In the genomic region with DNA sequence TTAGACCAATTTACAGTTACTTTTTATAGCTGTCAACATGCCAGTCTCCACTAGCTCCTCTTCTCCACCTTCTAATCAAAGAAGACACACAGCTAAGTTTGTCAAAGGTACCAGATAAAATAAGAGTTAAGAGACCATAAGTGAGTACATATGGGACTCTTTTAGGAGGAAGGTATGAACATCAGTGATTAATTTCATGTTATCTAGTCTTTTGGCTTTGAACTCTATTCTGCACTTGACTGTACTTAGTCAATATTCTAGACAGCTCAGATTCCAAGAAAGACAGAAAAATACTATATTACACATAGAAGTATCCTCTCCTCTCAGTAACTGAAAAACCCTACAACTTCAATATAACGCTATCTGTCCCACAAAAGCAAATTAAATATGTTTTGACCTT, we compare ENCODE assay signal across 20 cellular contexts. TPM values are rescaled to one million over a fixed set of nuclear protein-coding genes. Genes with fewer than 3 reads are reported as not detected.
A peak's percentile ranks its signal among the peaks of the same experiment; 100 is the strongest.
DNase-seq lines count a peak whose midpoint lies in the region; FAIRE-seq and TF ChIP-seq lines count a peak whose summit lies in the region.
"Had no signal": no experiment of that assay in that cellular context is flagged by ENCODE, and none has a peak within 500 bp of the region (broad histone marks: within the 10 kb centered on the region; RNA-seq: fewer than 3 reads in every experiment).

No MANE protein-coding gene starts in this region.

- peaks cover 46% of the 10 kb centered on the region for H3K36me3 ChIP-seq in ACC112 (ENCODE audit: insufficient read depth, low read length)
- peaks cover 56% of the 10 kb centered on the region for H3K36me3 ChIP-seq in GM23248 (ENCODE audit: low read depth)
- peaks cover 54% of the 10 kb centered on the region for H3K36me3 ChIP-seq in PC-9 (ENCODE audit: low read depth)

- no peaks in the 10 kb centered on the region for H4K20me1 ChIP-seq in GM23248 (ENCODE audit: insufficient read depth)
- no peaks in the 10 kb centered on the region for H4K20me1 ChIP-seq in PC-9 (ENCODE audit: insufficient read depth)
- H4K20me1 ChIP-seq: BLaER1 had no signal

- H3K4me1 Mint-ChIP-seq in osteocyte (ENCODE audit: unreplicated experiment): peaks cover 31% of the 10 kb centered on the region
- H3K4me1 Mint-ChIP-seq: IgD-negative memory B cell had no signal

- FAIRE-seq in frontal cortex (lab: Jason Lieb, UNC): no peak
- FAIRE-seq: A204.1, GM12892, H1, HTR-8/SVneo had no signal

- H3F3A ChIP-seq in GM23248 (ENCODE audit: insufficient read depth): peaks cover 31% of the 10 kb centered on the region
- peaks cover 27% of the 10 kb centered on the region; the same call in 1 of the 2 replicates for H3F3A ChIP-seq in PC-9 (ENCODE audit: insufficient read depth, low read depth)

- no TSS peak for BruUV-seq in PC-9 (replicated peaks; lab: Mats Ljungman, UMichigan)

- no peak overlapping the region for H3K4me2 ChIP-seq in GM23248 (ENCODE audit: unreplicated experiment)
- H3K4me2 ChIP-seq in PC-9: peak overlapping the region; percentile 39
- H3K4me2 ChIP-seq: BLaER1 had no signal

- H3K4me3 Mint-ChIP-seq in osteocyte (ENCODE audit: unreplicated experiment): no peak overlapping the region
- H3K4me3 Mint-ChIP-seq: CD14-positive monocyte; CD4-positive, alpha-beta memory T cell; IgD-negative memory B cell had no signal

- intact Hi-C loops in PC-9 (cut with micrococcal nuclease; ENCODE audit: unreplicated experiment): no loop called here

- CTCF ChIA-PET in PC-9 (lab: Charles Lee): interaction anchor here (0.8 kb wide), 1 partner anchor 38 kb away, joined by 4 read pairs; no protein-coding TSS in a partner anchor

- H3K4me3 ChIP-seq in ACC112 (ENCODE audit: low read depth, low read length) (no peak overlapping the region), GM23248 (no peak overlapping the region), PC-9 (no peak overlapping the region)
- H3K4me3 ChIP-seq: BLaER1, HAP-1 had no signal

- H3K27ac ChIP-seq in ACC112 (ENCODE audit: low read depth, low read length) (peak overlapping the region; percentile 59; the same call in 1 of the 2 replicates), GM23248 (peak overlapping the region; percentile 54; the same call in 1 of the 2 replicates), PC-9 (peak overlapping the region; percentile 62)
- H3K27ac ChIP-seq: BLaER1 had no signal

- POLR2A ChIA-PET in PC-9 (lab: Charles Lee; ENCODE audit: unreplicated experiment): no interaction called here

- H2AFZ ChIP-seq in ACC112 (ENCODE audit: low read length, unreplicated experiment) (no peak overlapping the region), GM23248 (no peak overlapping the region), PC-9 (no peak overlapping the region)

- no peaks in the 10 kb centered on the region for H3K9me3 ChIP-seq in GM23248 (ENCODE audit: low read depth)
- no peaks in the 10 kb centered on the region for H3K9me3 ChIP-seq in PC-9 (ENCODE audit: insufficient read depth, low read depth)
- H3K9me3 ChIP-seq: BLaER1, HAP-1 had no signal

- H3K27ac Mint-ChIP-seq in osteocyte (ENCODE audit: unreplicated experiment): peak overlapping the region; percentile 76
- H3K27ac Mint-ChIP-seq: CD14-positive monocyte, IgD-negative memory B cell had no signal

- H3K79me2 ChIP-seq in ACC112 (ENCODE audit: control insufficient read depth, insufficient read depth, low read length, unreplicated experiment) (peaks cover 39% of the 10 kb centered on the region), GM23248 (ENCODE audit: insufficient read depth) (peaks cover 92% of the 10 kb centered on the region), PC-9 (ENCODE audit: low read depth) (peaks cover 19% of the 10 kb centered on the region)

- H3K9me2 ChIP-seq in GM23248 (ENCODE audit: insufficient read depth): no peaks in the 10 kb centered on the region
- no peaks in the 10 kb centered on the region for H3K9me2 ChIP-seq in PC-9 (ENCODE audit: insufficient read depth)

- TF ChIP-seq CTCF in PC-9 (conservative IDR thresholded peaks at IDR 0.05) (no peak), osteocyte (IDR thresholded peaks at IDR 0.05) (no peak)

- peaks cover 48% of the 10 kb centered on the region for H3K36me3 Mint-ChIP-seq in osteocyte (ENCODE audit: unreplicated experiment)

- no peak overlapping the region for H3K9ac ChIP-seq in GM23248
- H3K9ac ChIP-seq: BLaER1 had no signal

- H3K27me3 Mint-ChIP-seq in osteocyte (ENCODE audit: unreplicated experiment): no peaks in the 10 kb centered on the region
- H3K27me3 Mint-ChIP-seq: CD4-positive, alpha-beta memory T cell; IgD-negative memory B cell had no signal

- H3K9me3 Mint-ChIP-seq in osteocyte (ENCODE audit: unreplicated experiment): no peaks in the 10 kb centered on the region
- H3K9me3 Mint-ChIP-seq: CD14-positive monocyte; CD4-positive, alpha-beta memory T cell; IgD-negative memory B cell had no signal

- in situ Hi-C loops in GM23248 (cut with MboI): no loop called here

- H3K4me1 ChIP-seq in ACC112 (ENCODE audit: control insufficient read depth, insufficient read depth, low read length, unreplicated experiment) (peaks cover 25% of the 10 kb centered on the region), GM23248 (ENCODE audit: insufficient read depth) (peaks cover 26% of the 10 kb centered on the region), PC-9 (replicated peaks; ENCODE audit: insufficient read depth) (peaks cover 24% of the 10 kb centered on the region)
- H3K4me1 ChIP-seq: BLaER1, HAP-1 had no signal

- 97 to 100% methylated on average over 1 of the region's 1 CpG for WGBS in GM23248 (ENCODE audit: low coverage in 1 of 2, low lambda C conversion rate in 2 of 2, missing lambda C conversion rate in 2 of 2), 2 experiments

- no peak for DNase-seq in GM23248
- no peak for DNase-seq in PC-9
- no peak for DNase-seq in osteocyte (ENCODE audit: extremely low spot score, unreplicated experiment)
- DNase-seq in frontal cortex (ENCODE audit: low spot score in 2 of 2): no peak
- no peak for DNase-seq in activated CD4-positive, CD25-positive, alpha-beta regulatory T cell treated with anti-CD3 and anti-CD28 coated beads, Interleukin-2, amount 50 U/mL, for 72 hours
- no peak for DNase-seq in NCI-H526 (lab: John Stamatoyannopoulos, UW)
- DNase-seq: CD4-positive, alpha-beta memory T cell; DMS153; DMS79; GDM1; KBM-7 had no signal

- H3K27me3 ChIP-seq in ACC112 (ENCODE audit: insufficient read depth, low read length) (no peaks in the 10 kb centered on the region), GM23248 (replicated peaks; ENCODE audit: insufficient read depth) (no peaks in the 10 kb centered on the region), PC-9 (ENCODE audit: insufficient read depth, low read depth) (no peaks in the 10 kb centered on the region)
- H3K27me3 ChIP-seq: BLaER1 had no signal

RNA-seq across cellular contexts. Expression of gene CAPRIN2, which starts 28.1 kb away (rescaled TPM):
- total RNA-seq in GM23248 (2014; rRNA removed; shearing (Covaris generic)): 24.7 and 33.0 TPM in 2 replicates
- 19.3 and 20.1 TPM in 2 replicates for polyA plus RNA-seq in GM23248 (2016; fragmentation: Nextera tagmentation; extraction: Ambion mirVana)
- 27.4 and 29.5 TPM in 2 replicates for total RNA-seq in PC-9 (2021)
- total RNA-seq in osteocyte: 31.2 and 35.8 TPM in 2 replicates
- 30.6 TPM for total RNA-seq in frontal cortex

RNA-seq across cellular contexts. Expression of gene IPO8, which starts 31.0 kb away (rescaled TPM):
- total RNA-seq in GM23248 (2014; rRNA removed; shearing (Covaris generic)): 21.4 and 22.8 TPM in 2 replicates
- 10.1 and 10.9 TPM in 2 replicates for polyA plus RNA-seq in GM23248 (2016; fragmentation: Nextera tagmentation; extraction: Ambion mirVana)
- total RNA-seq in PC-9 (2021): 64.5 and 75.0 TPM in 2 replicates
- 46.2 and 51.4 TPM in 2 replicates for total RNA-seq in osteocyte
- total RNA-seq in frontal cortex: 31.8 TPM
